Comparison of ENCODE assay signal across 11 cellular contexts in genomic region chr9:114383866-114384231, GRCh38. TPM values are rescaled to one million over a fixed set of nuclear protein-coding genes. Genes with fewer than 3 reads are reported as not detected.
A peak's percentile ranks its signal among the peaks of the same experiment; 100 is the strongest.
DNase-seq lines count a peak whose midpoint lies in the region; ATAC-seq and TF ChIP-seq lines count a peak whose summit lies in the region.
"Had no signal": no experiment of that assay in that cellular context is flagged by ENCODE, and none has a peak within 500 bp of the region (broad histone marks: within the 10 kb centered on the region; RNA-seq: fewer than 3 reads in every experiment).

No MANE protein-coding gene starts in this region.

- H3K9me3 ChIP-seq in HEK293 (ENCODE audit: control insufficient read depth, insufficient read depth, low read depth, low read length) (no peaks in the 10 kb centered on the region), ascending aorta (no peaks in the 10 kb centered on the region), HAP-1 (no peaks in the 10 kb centered on the region)

- POLR2A ChIA-PET in HEK293 (lab: Yijun Ruan, JAX): no interaction called here

- intact Hi-C loops in ascending aorta (cut with DNase I): loop anchor here (1.0 to 10.0 kb wide), 4 partner anchors 15 to 209 kb away; no protein-coding TSS in a partner anchor

- no peaks in the 10 kb centered on the region for H3K9me3 Mint-ChIP-seq in natural killer cell treated with Interleukin-12 subunit alpha and Interleukin-12 subunit beta and Interleukin-15 and Interleukin-18, amount 100 ng/mL, for 72 hours

- CTCF ChIA-PET in HEK293 (lab: Yijun Ruan, JAX): interaction anchor here (1.3 kb wide), 1 partner anchor 10 kb away, joined by 6 read pairs; no protein-coding TSS in a partner anchor

- peaks cover 56 to 79% of the 10 kb centered on the region in 2 donors for H3K4me1 Mint-ChIP-seq in natural killer cell treated with Interleukin-12 subunit alpha and Interleukin-12 subunit beta and Interleukin-15 and Interleukin-18, amount 100 ng/mL, for 72 hours (ENCODE audit: low read depth in 2 of 2)

- in situ Hi-C loops in HAP-1 (cut with MboI; ENCODE audit: low sequenced_read_pairs): no loop called here

- H3K36me3 ChIP-seq in HEK293 (ENCODE audit: control insufficient read depth in 2 of 2, insufficient read depth in 1 of 2, low read length in 2 of 2) (no peaks in the 10 kb centered on the region), ascending aorta (peaks cover 19 to 25% of the 10 kb centered on the region in 2 donors), HAP-1 (replicated peaks) (peaks cover 4% of the 10 kb centered on the region)

- TF ChIP-seq CTCF in AG10803 (conservative IDR thresholded peaks at IDR 0.05; ENCODE audit: low read length) (no peak), HEK293 (tag by site-specific recombination; IDR thresholded peaks at IDR 0.05) (no peak), ascending aorta (IDR thresholded peaks at IDR 0.05) (no peak)

- H3K4me3 Mint-ChIP-seq in natural killer cell treated with Interleukin-12 subunit alpha and Interleukin-12 subunit beta and Interleukin-15 and Interleukin-18, amount 100 ng/mL, for 72 hours: peak overlapping the region; percentile 99

- H3K27me3 ChIP-seq in ascending aorta (no peaks in the 10 kb centered on the region), HAP-1 (ENCODE audit: low read depth) (no peaks in the 10 kb centered on the region)

- no peaks in the 10 kb centered on the region for H3K27me3 Mint-ChIP-seq in natural killer cell treated with Interleukin-12 subunit alpha and Interleukin-12 subunit beta and Interleukin-15 and Interleukin-18, amount 100 ng/mL, for 72 hours

- DNase-seq in AG10803 (ENCODE audit: low read depth) (no peak), ascending aorta (ENCODE audit: low spot score in 2 of 2) (no peak), AML-193 (lab: John Stamatoyannopoulos, UW) (no peak), NCI-H226 (no peak), HAP-1 (ENCODE audit: low spot score in 2 of 2) (no peak), NCI-H2196 (lab: John Stamatoyannopoulos, UW; ENCODE audit: unreplicated experiment) (no peak)
- peak; percentile 60 for DNase-seq in natural killer cell treated with Interleukin-12 subunit alpha and Interleukin-12 subunit beta and Interleukin-15 and Interleukin-18, amount 100 ng/mL, for 72 hours (ENCODE audit: low spot score)
- DNase-seq: small intestine had no signal

- H3K4me3 ChIP-seq in AG10803 (ENCODE audit: low read length): peak overlapping the region; percentile 3; the same call in 1 of the 2 replicates
- H3K4me3 ChIP-seq in HEK293 (ENCODE audit: low read depth, low read length): no peak overlapping the region
- H3K4me3 ChIP-seq in ascending aorta: peak overlapping the region in 1 of 2 donors; percentile 44
- no peak overlapping the region for H3K4me3 ChIP-seq in HAP-1

- no peaks in the 10 kb centered on the region for H3K4me1 ChIP-seq in HEK293 (ENCODE audit: control insufficient read depth, insufficient read depth, low read length)
- H3K4me1 ChIP-seq in ascending aorta: peaks cover 36 to 71% of the 10 kb centered on the region in 2 donors
- no peaks in the 10 kb centered on the region for H3K4me1 ChIP-seq in HAP-1

- H3K27ac Mint-ChIP-seq in natural killer cell treated with Interleukin-12 subunit alpha and Interleukin-12 subunit beta and Interleukin-15 and Interleukin-18, amount 100 ng/mL, for 72 hours: peak overlapping the region; percentile 82 to 97

- H3K27ac ChIP-seq in HEK293 (ENCODE audit: extremely low read depth, low read depth, low read length) (no peak overlapping the region), ascending aorta (peak overlapping the region; percentile 86 to 96)

- ATAC-seq in natural killer cell treated with Interleukin-12 subunit alpha and Interleukin-12 subunit beta and Interleukin-15 and Interleukin-18, amount 100 ng/mL, for 72 hours: no peak

- peaks cover 32% of the 10 kb centered on the region for H3K36me3 Mint-ChIP-seq in natural killer cell treated with Interleukin-12 subunit alpha and Interleukin-12 subunit beta and Interleukin-15 and Interleukin-18, amount 100 ng/mL, for 72 hours

TF ChIP-seq in HEK293, 187 proteins besides CTCF, POLR2A, EP300 and RAD21:
- TF ChIP-seq ZFHX2 (tag by site-specific recombination; conservative IDR thresholded peaks at IDR 0.05) (no peak), ZNF341 (tag by site-specific recombination; IDR thresholded peaks at IDR 0.05; ENCODE audit: low read depth) (0 out of 2 replicates have a peak, but pooled peaks have one; percentile 27)

RNA-seq across cellular contexts. Expression of gene AKNA, which starts 3.9 kb away (rescaled TPM):
- total RNA-seq in ascending aorta: 87.9 TPM
- 100 to 1,000 TPM; 332 to 469 TPM for total RNA-seq in natural killer cell treated with Interleukin-12 subunit alpha and Interleukin-12 subunit beta and Interleukin-15 and Interleukin-18, amount 100 ng/mL, for 72 hours

RNA-seq across cellular contexts. Expression of gene ORM2, which starts 54.2 kb away (rescaled TPM):
- total RNA-seq in ascending aorta: 0.64 TPM
- total RNA-seq in natural killer cell treated with Interleukin-12 subunit alpha and Interleukin-12 subunit beta and Interleukin-15 and Interleukin-18, amount 100 ng/mL, for 72 hours: not detected
- total RNA-seq: Daoy, glomerular endothelial cell had no signal
